In the genomic region with DNA sequence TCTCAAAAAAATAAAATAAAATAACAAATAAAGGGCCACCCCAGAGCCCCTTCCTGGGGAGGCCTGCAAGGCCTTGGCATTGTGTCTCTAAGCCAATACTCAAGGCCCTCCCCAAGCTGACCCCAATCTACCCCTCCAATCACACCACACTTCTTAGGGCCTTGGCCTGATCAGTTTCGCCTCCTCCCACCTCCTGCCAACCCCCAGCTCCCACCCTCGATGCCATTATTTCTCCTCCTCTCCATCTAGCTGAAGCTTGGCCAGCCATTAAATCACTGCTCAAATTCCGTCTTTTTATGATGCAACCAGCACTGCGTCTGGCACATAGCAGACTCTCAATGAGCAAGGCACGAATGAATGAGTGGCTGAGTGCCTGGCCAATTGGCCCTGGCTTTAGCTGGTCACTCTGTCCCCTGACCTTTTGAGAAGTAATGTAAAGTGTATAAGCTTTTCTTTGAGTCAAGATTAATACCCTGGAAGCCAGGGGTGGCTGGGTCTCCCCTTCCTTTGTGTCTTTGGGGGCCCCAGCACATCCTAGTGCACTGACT, we compare ENCODE assay signal across 25 cellular contexts. TPM values are rescaled to one million over a fixed set of nuclear protein-coding genes. Genes with fewer than 3 reads are reported as not detected.
DNase-seq lines count a peak whose midpoint lies in the region; ATAC-seq and TF ChIP-seq lines count a peak whose summit lies in the region.
"Had no signal": no experiment of that assay in that cellular context is flagged by ENCODE, and none has a peak within 500 bp of the region (broad histone marks: within the 10 kb centered on the region; RNA-seq: fewer than 3 reads in every experiment).

No MANE protein-coding gene starts in this region.

- peak overlapping the region; percentile 64; the same call in 1 of the 2 replicates for H2AK5ac ChIP-seq in IMR-90 (ENCODE audit: low read depth, low read length)

- POLR2A ChIA-PET in IMR-90 (lab: Charles Lee; ENCODE audit: unreplicated experiment): no interaction called here

- H3K23ac ChIP-seq in IMR-90 (ENCODE audit: low read depth, low read length): no peak overlapping the region

- H2AK9ac ChIP-seq in IMR-90 (replicated peaks; ENCODE audit: low read depth, low read length, poor library complexity): no peak overlapping the region

- peaks cover 3% of the 10 kb centered on the region for H3K36me3 Mint-ChIP-seq in endodermal cell (ENCODE audit: low read depth)
- H3K36me3 Mint-ChIP-seq: activated naive CD4-positive, alpha-beta T cell treated with anti-CD3 and anti-CD28 coated beads, Interleukin-2, amount 50 U/mL, for 24 hours had no signal

- H3K27ac Mint-ChIP-seq in endodermal cell: no peak overlapping the region
- H3K27ac Mint-ChIP-seq: activated CD4-positive, alpha-beta T cell treated with anti-CD3 and anti-CD28 coated beads for 36 hours; activated naive CD4-positive, alpha-beta T cell treated with anti-CD3 and anti-CD28 coated beads, Interleukin-2, amount 50 U/mL, for 24 hours; activated T-cell treated with anti-CD3 and anti-CD28 coated beads, Interleukin-2, amount 50 U/mL, for 72 hours had no signal

- H2BK5ac ChIP-seq in IMR-90 (ENCODE audit: low read depth, low read length, poor library complexity, severe bottlenecking): no peak overlapping the region

- TF ChIP-seq POLR2A in IMR-90 (IDR thresholded peaks at IDR 0.05; ENCODE audit: low read depth, low read length): no peak

- H4K5ac ChIP-seq in IMR-90 (ENCODE audit: low read depth, low read length): no peak overlapping the region

- H3K36me3 ChIP-seq in BLaER1 treated with 17β-estradiol and CSF1 and Interleukin-3, amounts not matched to agents 10 nM and 100 nM: no peaks in the 10 kb centered on the region
- H3K36me3 ChIP-seq in IMR-90 (ENCODE audit: control insufficient read depth, insufficient read depth, low read length): no peaks in the 10 kb centered on the region
- H3K36me3 ChIP-seq in endodermal cell (ENCODE audit: control insufficient read depth, insufficient read depth, low read length): no peaks in the 10 kb centered on the region
- H3K36me3 ChIP-seq in osteoblast (ENCODE audit: insufficient read depth, low read length): no peaks in the 10 kb centered on the region
- H3K36me3 ChIP-seq: left lung, upper lobe of right lung had no signal

- 67% methylated on average over 3 of the region's 5 CpGs; no CpG with 5 or more reads in 1 of the 2 experiments for WGBS in IMR-90 (ENCODE audit: extremely low coverage in 2 of 2, insufficient read length in 1 of 2), 2 experiments
- WGBS in endodermal cell (ENCODE audit: insufficient coverage in 1 of 2, insufficient read length in 1 of 2), 2 experiments: 94 to 96% methylated on average over 4 to 5 of the region's 5 CpGs

- no peak overlapping the region for H4K91ac ChIP-seq in IMR-90 (ENCODE audit: insufficient read depth, low read depth, low read length)

- H4K20me1 ChIP-seq in BLaER1 treated with 17β-estradiol and CSF1 and Interleukin-3, amounts not matched to agents 10 nM and 100 nM: no peaks in the 10 kb centered on the region
- H4K20me1 ChIP-seq in IMR-90 (ENCODE audit: insufficient read depth, low read length) (no peaks in the 10 kb centered on the region), osteoblast (ENCODE audit: insufficient read depth, low read length) (no peaks in the 10 kb centered on the region)

- H3K27ac ChIP-seq in BLaER1 treated with 17β-estradiol and CSF1 and Interleukin-3, amounts not matched to agents 10 nM and 100 nM: peak overlapping the region in 9 of 11 experiments; percentile 47 to 81 (median 67); a peak in 18 of 22 replicates
- H3K27ac ChIP-seq in IMR-90 (ENCODE audit: insufficient read depth, low read length) (no peak overlapping the region), endodermal cell (ENCODE audit: low read depth, low read length) (no peak overlapping the region), osteoblast (ENCODE audit: low read depth, low read length) (no peak overlapping the region)
- H3K27ac ChIP-seq: KMS-11, left lung, upper lobe of right lung had no signal

- CTCF ChIA-PET in IMR-90 (lab: Yijun Ruan, JAX): no interaction called here

- DNase-seq in IMR-90: no peak
- DNase-seq in endodermal cell: peak; percentile 43
- DNase-seq in osteoblast (ENCODE audit: insufficient read length, low spot score, missing footprints): peak; percentile 52
- no peak for DNase-seq in NCI-H1694 treated with DMSO at 0.1 percent for 48 hours (lab: John Stamatoyannopoulos, UW)
- no peak for DNase-seq in activated T-cell treated with anti-CD3 and anti-CD28 coated beads for 4 hours
- DNase-seq in activated CD4-positive, alpha-beta T cell treated with anti-CD3 and anti-CD28 coated beads, Interleukin-2, amount 50 U/mL, for 1 hour: no peak
- DNase-seq: activated CD4-positive, alpha-beta T cell treated with anti-CD3 and anti-CD28 coated beads for 36 hours; activated T-cell treated with anti-CD3 and anti-CD28 coated beads, Interleukin-2, amount 50 U/mL, for 72 hours; central memory CD4-positive, alpha-beta T cell; COR-L47; DMS53; GOT3; left lung; naive B cell; NCI-H2107; OCI-M1; retina; T-helper 2 cell; upper lobe of right lung had no signal

- no peaks in the 10 kb centered on the region for H3K27me3 ChIP-seq in BLaER1 treated with 17β-estradiol and CSF1 and Interleukin-3, amounts not matched to agents 10 nM and 100 nM
- H3K27me3 ChIP-seq in IMR-90 (ENCODE audit: control insufficient read depth, insufficient read depth, low read length) (no peaks in the 10 kb centered on the region), endodermal cell (ENCODE audit: control insufficient read depth, insufficient read depth, low read length, poor library complexity, severe bottlenecking) (no peaks in the 10 kb centered on the region), osteoblast (ENCODE audit: insufficient read depth, low read length) (no peaks in the 10 kb centered on the region)
- H3K27me3 ChIP-seq: dorsolateral prefrontal cortex, left lung, upper lobe of right lung had no signal

- no TSS peak for BruUV-seq in IMR-90 (replicated peaks; lab: Mats Ljungman, UMichigan)

- peaks cover 1% of the 10 kb centered on the region for H3K27me3 Mint-ChIP-seq in endodermal cell (ENCODE audit: insufficient read depth)
- H3K27me3 Mint-ChIP-seq: activated CD4-positive, alpha-beta T cell treated with anti-CD3 and anti-CD28 coated beads for 36 hours; activated naive CD4-positive, alpha-beta T cell treated with anti-CD3 and anti-CD28 coated beads, Interleukin-2, amount 50 U/mL, for 24 hours had no signal

- H2BK120ac ChIP-seq in IMR-90 (ENCODE audit: low read depth, low read length): no peak overlapping the region

- intact Hi-C loops in IMR-90 (cut with micrococcal nuclease): no loop called here

- no peak overlapping the region for H3K56ac ChIP-seq in IMR-90 (ENCODE audit: extremely low read depth, insufficient read depth, low read length)

- H3K9me1 ChIP-seq in IMR-90 (ENCODE audit: insufficient read depth, low read length): no peaks in the 10 kb centered on the region; the same call in 1 of the 2 replicates

- TF ChIP-seq RAD21 in IMR-90 (IDR thresholded peaks at IDR 0.05; ENCODE audit: low read length): no peak

- H3K79me1 ChIP-seq in IMR-90 (ENCODE audit: low read depth in 1 of 2, low read length in 2 of 2): no peaks in the 10 kb centered on the region

- H2BK20ac ChIP-seq in IMR-90 (ENCODE audit: low read depth, low read length): no peak overlapping the region

- peaks cover 5% of the 10 kb centered on the region for H3K4me1 Mint-ChIP-seq in endodermal cell

- H3K4me3 Mint-ChIP-seq in endodermal cell: no peak overlapping the region
- H3K4me3 Mint-ChIP-seq: activated CD4-positive, alpha-beta T cell treated with anti-CD3 and anti-CD28 coated beads for 36 hours; activated naive CD4-positive, alpha-beta T cell treated with anti-CD3 and anti-CD28 coated beads, Interleukin-2, amount 50 U/mL, for 24 hours; activated T-cell treated with anti-CD3 and anti-CD28 coated beads, Interleukin-2, amount 50 U/mL, for 72 hours; naive B cell had no signal

- no peak overlapping the region for H3K14ac ChIP-seq in IMR-90 (replicated peaks; ENCODE audit: low read depth, low read length)

- no peak overlapping the region; a peak in 1 of 4 replicates for H4K8ac ChIP-seq in IMR-90 (ENCODE audit: low read depth in 2 of 2, low read length in 2 of 2)

- H3K4me2 ChIP-seq in BLaER1 treated with 17β-estradiol and CSF1 and Interleukin-3, amounts not matched to agents 10 nM and 100 nM: peak overlapping the region; percentile 60 to 93 (median 82)
- H3K4me2 ChIP-seq in IMR-90 (ENCODE audit: low read depth, low read length) (no peak overlapping the region), osteoblast (ENCODE audit: insufficient read depth, low read length) (no peak overlapping the region)
- H3K4me2 ChIP-seq: KMS-11 had no signal

- dilution Hi-C loops in IMR-90 (cut with HindIII; ENCODE audit: low sequenced_read_pairs, unreplicated experiment): no loop called here

- no peak overlapping the region for H3K4me3 ChIP-seq in BLaER1 treated with 17β-estradiol and CSF1 and Interleukin-3, amounts not matched to agents 10 nM and 100 nM
- H3K4me3 ChIP-seq in IMR-90 (ENCODE audit: insufficient read depth, low read depth, low read length): no peak overlapping the region
- no peak overlapping the region for H3K4me3 ChIP-seq in endodermal cell (ENCODE audit: low read length)
- H3K4me3 ChIP-seq in osteoblast (ENCODE audit: insufficient read depth, low read length): no peak overlapping the region
- H3K4me3 ChIP-seq: dorsolateral prefrontal cortex, left lung, upper lobe of right lung had no signal

- H2BK15ac ChIP-seq in IMR-90 (ENCODE audit: low read depth, low read length): no peak overlapping the region

- no peak overlapping the region; the same call in 1 of the 2 replicates for H3K4ac ChIP-seq in IMR-90 (ENCODE audit: low read depth, low read length)

- no peak for TF ChIP-seq CTCF in IMR-90 (conservative IDR thresholded peaks at IDR 0.05; ENCODE audit: low read depth, low read length)
- TF ChIP-seq CTCF in endodermal cell (conservative IDR thresholded peaks at IDR 0.05): no peak
- no peak for TF ChIP-seq CTCF in osteoblast (IDR thresholded peaks at IDR 0.05; ENCODE audit: extremely low read depth, low read depth, low read length)

- in situ Hi-C loops in IMR-90 (cut with MboI; ENCODE audit: low sequenced_read_pairs): no loop called here

- H3K4me1 ChIP-seq in BLaER1 treated with 17β-estradiol and CSF1 and Interleukin-3, amounts not matched to agents 10 nM and 100 nM: peaks cover 48 to 67% (median 56%) of the 10 kb centered on the region in 10 experiments
- peaks cover 5% of the 10 kb centered on the region; the same call in 1 of the 2 replicates for H3K4me1 ChIP-seq in IMR-90 (ENCODE audit: control insufficient read depth, insufficient read depth, low read length)
- no peaks in the 10 kb centered on the region for H3K4me1 ChIP-seq in endodermal cell (ENCODE audit: control insufficient read depth, insufficient read depth, low read length)
- no peaks in the 10 kb centered on the region for H3K4me1 ChIP-seq in osteoblast (ENCODE audit: insufficient read depth, low read length)

- H3K9ac ChIP-seq in BLaER1 treated with 17β-estradiol and CSF1 and Interleukin-3, amounts not matched to agents 10 nM and 100 nM: peak overlapping the region in 3 of 11 experiments; percentile 26 to 66 (median 61); a peak in 3 of 22 replicates
- H3K9ac ChIP-seq in IMR-90 (ENCODE audit: low read depth, low read length): no peak overlapping the region
- H3K9ac ChIP-seq in endodermal cell (ENCODE audit: extremely low read depth, low read length, poor library complexity, severe bottlenecking): no peak overlapping the region
- H3K9ac ChIP-seq: KMS-11 had no signal

- peaks cover 7% of the 10 kb centered on the region for H3K9me3 Mint-ChIP-seq in endodermal cell
- H3K9me3 Mint-ChIP-seq: activated naive CD4-positive, alpha-beta T cell treated with anti-CD3 and anti-CD28 coated beads, Interleukin-2, amount 50 U/mL, for 24 hours had no signal

- peaks cover 0 to 8% (median 0%) of the 10 kb centered on the region in 11 experiments; a peak in 2 of 22 replicates for H3K9me3 ChIP-seq in BLaER1 treated with 17β-estradiol and CSF1 and Interleukin-3, amounts not matched to agents 10 nM and 100 nM (replicated peaks in 1 of 11)
- H3K9me3 ChIP-seq in IMR-90 (ENCODE audit: control insufficient read depth, insufficient read depth, low read length): no peaks in the 10 kb centered on the region
- peaks cover 6% of the 10 kb centered on the region for H3K9me3 ChIP-seq in endodermal cell (ENCODE audit: control insufficient read depth, low read length)
- H3K9me3 ChIP-seq in osteoblast (ENCODE audit: low read depth, low read length): no peaks in the 10 kb centered on the region
- H3K9me3 ChIP-seq: left lung, upper lobe of right lung had no signal

- H3K18ac ChIP-seq in IMR-90 (ENCODE audit: low read depth, low read length): no peak overlapping the region

- ATAC-seq in IMR-90 (ENCODE audit: low read depth): no peak
- no peak for ATAC-seq in HG02588 (IDR thresholded peaks at IDR 0.05; ENCODE audit: unreplicated experiment)
- ATAC-seq: activated CD4-positive, alpha-beta T cell treated with anti-CD3 and anti-CD28 coated beads for 36 hours; activated T-cell treated with anti-CD3 and anti-CD28 coated beads, Interleukin-2, amount 50 U/mL, for 72 hours; left lung; SK-N-SH treated with all-trans-retinoic acid at 6 μM for 48 hours; upper lobe of right lung had no signal

- H3K79me2 ChIP-seq in osteoblast (ENCODE audit: insufficient read depth, low read length): no peaks in the 10 kb centered on the region

- H2AFZ ChIP-seq in IMR-90 (replicated peaks; ENCODE audit: low read length, poor library complexity): no peak overlapping the region
- peak overlapping the region; percentile 74 for H2AFZ ChIP-seq in osteoblast (ENCODE audit: low read length)

RNA-seq across cellular contexts. Expression of a gene that starts 55.9 kb away (rescaled TPM):
- 13.3 and 15.8 TPM in 2 replicates for total RNA-seq in IMR-90 (2012; rRNA removed)
- polyA plus RNA-seq in IMR-90 (2012; rRNA removed): 17.6 and 17.9 TPM in 2 replicates
- 8.3 and 14.6 TPM in 2 replicates for polyA plus RNA-seq in IMR-90 (2012; cell fraction: cytosol; rRNA removed)
- 22.6 and 22.9 TPM in 2 replicates for polyA plus RNA-seq in IMR-90 (2012; cell fraction: nucleus; rRNA removed; ENCODE audit: low replicate concordance)
- 10 to 100 TPM; 52.4 to 67.4 TPM for total RNA-seq in endodermal cell
- polyA plus RNA-seq in endodermal cell (2013, experiment 1 of 2): 16.5 TPM
- 16.2 TPM for polyA plus RNA-seq in endodermal cell (2013, experiment 2 of 2)
- 76.0 and 81.6 TPM in 2 replicates for total RNA-seq in osteoblast

Comparison
In these comparisons a context has a peak if more than half of its experiments do, and no peak if none do; other contexts are left out.
1. H3K27ac ChIP-seq: peak in BLaER1 treated with 17β-estradiol and CSF1 and Interleukin-3, amounts not matched to agents 10 nM and 100 nM (9 of 11); none in IMR-90 (single experiment), endodermal cell (single experiment) and osteoblast (single experiment).
2. H3K4me2 ChIP-seq: peak in BLaER1 treated with 17β-estradiol and CSF1 and Interleukin-3, amounts not matched to agents 10 nM and 100 nM (11 of 11); none in IMR-90 (single experiment) and osteoblast (single experiment).
3. DNase-seq: peak in endodermal cell (single experiment) and osteoblast (single experiment); none in IMR-90 (single experiment), NCI-H1694 treated with DMSO at 0.1 percent for 48 hours (single experiment), activated T-cell treated with anti-CD3 and anti-CD28 coated beads for 4 hours (single experiment) and activated CD4-positive, alpha-beta T cell treated with anti-CD3 and anti-CD28 coated beads, Interleukin-2, amount 50 U/mL, for 1 hour (single experiment).